16 cellular contexts compared by ENCODE assay signal in genomic region chr21:23541571-23541970, GRCh38.
DNase-seq lines count a peak whose midpoint lies in the region; ATAC-seq and TF ChIP-seq lines count a peak whose summit lies in the region.
"Had no signal": no experiment of that assay in that cellular context is flagged by ENCODE, and none has a peak within 500 bp of the region (broad histone marks: within the 10 kb centered on the region; RNA-seq: fewer than 3 reads in every experiment).

No MANE protein-coding gene starts in this region.

- no peak overlapping the region for H3K4me3 ChIP-seq in retinal pigment epithelial cell (ENCODE audit: low read length)

- peak; percentile 5 for DNase-seq in Daoy (ENCODE audit: low read depth)
- DNase-seq in H4 (ENCODE audit: low spot score), result peak; percentile 13
- DNase-seq in SK-MEL-5 (ENCODE audit: low read depth, low spot score), result peak; percentile 19
- peak; percentile 80 for DNase-seq in retinal pigment epithelial cell (ENCODE audit: low read depth)
- no peak for DNase-seq in HK-2 (ENCODE audit: unreplicated experiment)
- DNase-seq: BE2C; C1 segment of cervical spinal cord; Caco-2; CD4-positive, CD25-positive, alpha-beta regulatory T cell; GF-D8; GOT3; H9; KBM-7 had no signal

- ATAC-seq in HG03432 (IDR thresholded peaks at IDR 0.05; ENCODE audit: unreplicated experiment) (no peak), HG03280 (IDR thresholded peaks at IDR 0.05; ENCODE audit: unreplicated experiment) (no peak)
- ATAC-seq: HepG2 had no signal

- no peak for TF ChIP-seq CTCF in retinal pigment epithelial cell (conservative IDR thresholded peaks at IDR 0.05; ENCODE audit: low read depth, low read length)

- in situ Hi-C loops in SK-MEL-5 (cut with HindIII; ENCODE audit: low pct_unique_long_range_greater_than_20kb, low sequenced_read_pairs), result no loop called here
